30 cellular contexts compared by ENCODE assay signal in the genomic region with DNA sequence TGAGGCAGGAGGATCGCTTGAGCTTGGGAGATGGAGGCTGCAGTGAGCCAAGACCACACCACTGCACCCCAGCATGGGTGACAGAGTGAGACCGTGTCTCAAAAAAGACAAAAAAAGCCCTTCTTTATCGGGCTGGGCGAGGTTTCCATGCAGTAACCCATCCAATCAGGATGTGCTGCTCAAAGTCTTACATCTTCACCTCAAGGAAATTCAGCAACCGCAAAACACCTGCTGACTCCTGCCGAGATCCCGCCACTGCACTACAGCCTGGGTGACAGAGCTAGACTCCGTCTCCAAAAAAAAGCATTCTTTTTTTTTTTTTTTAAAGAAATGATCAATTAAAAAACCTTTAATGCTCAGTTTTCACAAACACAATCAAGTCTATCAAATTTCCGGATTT.
"Had no signal": no experiment of that assay in that cellular context is flagged by ENCODE, and none has a peak within 500 bp of the region (broad histone marks: within the 10 kb centered on the region; RNA-seq: fewer than 3 reads in every experiment).

No MANE protein-coding gene starts in this region.

- H3K27me3 Mint-ChIP-seq: activated naive CD8-positive, alpha-beta T cell treated with anti-CD3 and anti-CD28 coated beads for 36 hours; brain; effector memory CD8-positive, alpha-beta T cell; naive thymus-derived CD4-positive, alpha-beta T cell; stimulated activated naive CD8-positive, alpha-beta T cell treated with anti-CD3 and anti-CD28 coated beads, Interleukin-15, Interleukin-2, amounts not matched to agents 100 ng/mL and 50 ng/mL, for 24 hours had no signal

- FAIRE-seq: keratinocyte had no signal

- H3K4me1 ChIP-seq: adrenal gland had no signal

- H3K4me1 Mint-ChIP-seq: brain; mesothelial cell of epicardium; neural crest cell; stimulated activated effector memory CD8-positive, alpha-beta T cell treated with anti-CD3 and anti-CD28 coated beads, Interleukin-12 subunit alpha, Interleukin-12 subunit beta, amount 100 ng/mL, for 72 hours had no signal

- H3K4me3 ChIP-seq: adrenal gland, cardiac muscle cell, coronary artery, dorsolateral prefrontal cortex, skin epidermis, thyroid gland, upper lobe of left lung, vagina had no signal

- H3K4me3 Mint-ChIP-seq: activated naive CD4-positive, alpha-beta T cell treated with anti-CD3 and anti-CD28 coated beads for 36 hours; activated naive CD8-positive, alpha-beta T cell treated with anti-CD3 and anti-CD28 coated beads for 36 hours; activated T-helper 1 cell treated with anti-CD3 and anti-CD28 coated beads, Interleukin-12 subunit alpha, Interleukin-12 subunit beta, Interleukin-2, Interleukin-4 antibody, amounts not matched to agents 30 ng/mL and 10 ng/mL and 1 ng/mL, durations not matched to agents 14 hours and 24 hours and 36 hours; brain; effector memory CD8-positive, alpha-beta T cell; mesothelial cell of epicardium; naive thymus-derived CD4-positive, alpha-beta T cell; neural crest cell; stimulated activated effector memory CD8-positive, alpha-beta T cell treated with anti-CD3 and anti-CD28 coated beads, Interleukin-12 subunit alpha, Interleukin-12 subunit beta, amount 100 ng/mL, for 72 hours; stimulated activated naive CD8-positive, alpha-beta T cell treated with anti-CD3 and anti-CD28 coated beads, Interleukin-15, Interleukin-2, amounts not matched to agents 100 ng/mL and 50 ng/mL, for 24 hours had no signal

- ATAC-seq: effector memory CD8-positive, alpha-beta T cell; naive thymus-derived CD4-positive, alpha-beta T cell; right cardiac atrium; stimulated activated effector memory CD8-positive, alpha-beta T cell treated with anti-CD3 and anti-CD28 coated beads, Interleukin-12 subunit alpha, Interleukin-12 subunit beta, amount 100 ng/mL, for 72 hours had no signal

- H3K27ac ChIP-seq: adrenal gland, cardiac muscle cell, thyroid gland, upper lobe of left lung, vagina had no signal

- H3K9me3 Mint-ChIP-seq: activated naive CD4-positive, alpha-beta T cell treated with anti-CD3 and anti-CD28 coated beads for 36 hours; activated naive CD8-positive, alpha-beta T cell treated with anti-CD3 and anti-CD28 coated beads for 36 hours; activated T-helper 1 cell treated with anti-CD3 and anti-CD28 coated beads, Interleukin-12 subunit alpha, Interleukin-12 subunit beta, Interleukin-2, Interleukin-4 antibody, amounts not matched to agents 30 ng/mL and 10 ng/mL and 1 ng/mL, durations not matched to agents 14 hours and 24 hours and 36 hours; brain; effector memory CD8-positive, alpha-beta T cell; mesothelial cell of epicardium; naive thymus-derived CD4-positive, alpha-beta T cell; neural crest cell; stimulated activated effector memory CD8-positive, alpha-beta T cell treated with anti-CD3 and anti-CD28 coated beads, Interleukin-12 subunit alpha, Interleukin-12 subunit beta, amount 100 ng/mL, for 72 hours; stimulated activated naive CD8-positive, alpha-beta T cell treated with anti-CD3 and anti-CD28 coated beads, Interleukin-15, Interleukin-2, amounts not matched to agents 100 ng/mL and 50 ng/mL, for 24 hours had no signal

- H3K27me3 ChIP-seq: adrenal gland, cardiac muscle cell, dorsolateral prefrontal cortex, thyroid gland, upper lobe of left lung, vagina had no signal

- H3K9me3 ChIP-seq: adrenal gland, thyroid gland, upper lobe of left lung, vagina had no signal

- H3K27ac Mint-ChIP-seq: activated naive CD4-positive, alpha-beta T cell treated with anti-CD3 and anti-CD28 coated beads for 36 hours; activated naive CD8-positive, alpha-beta T cell treated with anti-CD3 and anti-CD28 coated beads for 36 hours; activated T-helper 1 cell treated with anti-CD3 and anti-CD28 coated beads, Interleukin-12 subunit alpha, Interleukin-12 subunit beta, Interleukin-2, Interleukin-4 antibody, amounts not matched to agents 30 ng/mL and 10 ng/mL and 1 ng/mL, durations not matched to agents 14 hours and 24 hours and 36 hours; brain; effector memory CD8-positive, alpha-beta T cell; mesothelial cell of epicardium; naive thymus-derived CD4-positive, alpha-beta T cell; stimulated activated effector memory CD8-positive, alpha-beta T cell treated with anti-CD3 and anti-CD28 coated beads, Interleukin-12 subunit alpha, Interleukin-12 subunit beta, amount 100 ng/mL, for 72 hours; stimulated activated naive CD8-positive, alpha-beta T cell treated with anti-CD3 and anti-CD28 coated beads, Interleukin-15, Interleukin-2, amounts not matched to agents 100 ng/mL and 50 ng/mL, for 24 hours had no signal

- DNase-seq: activated CD4-positive, alpha-beta T cell treated with anti-CD3 and anti-CD28 coated beads for 4 hours; activated CD4-positive, alpha-beta T cell treated with anti-CD3 and anti-CD28 coated beads, Interleukin-2, amount 50 U/mL, for 4 hours; activated effector memory CD4-positive, alpha-beta T cell treated with anti-CD3 and anti-CD28 coated beads, Interleukin-2, amount 50 U/mL, for 16 hours; activated naive CD4-positive, alpha-beta T cell treated with anti-CD3 and anti-CD28 coated beads for 36 hours; activated naive CD8-positive, alpha-beta T cell treated with anti-CD3 and anti-CD28 coated beads for 36 hours; activated T-cell treated with anti-CD3 and anti-CD28 coated beads, Interleukin-2, amount 50 U/mL, for 1 hour; cerebellar nuclear complex; effector memory CD8-positive, alpha-beta T cell; hippocampal formation; left cardiac atrium; naive thymus-derived CD4-positive, alpha-beta T cell; right cardiac atrium; stimulated activated CD4-positive, alpha-beta T cell treated with anti-CD3 and anti-CD28 coated beads, Interleukin-12 subunit alpha, Interleukin-12 subunit beta, amount 100 ng/mL, for 4 hours; stimulated activated CD4-positive, alpha-beta T cell treated with anti-CD3 and anti-CD28 coated beads, Interleukin-4, amount 100 ng/mL, for 24 hours; T-helper 1 cell; thyroid gland; upper lobe of left lung had no signal
